ENCODE assay signal across 13 cellular contexts in genomic region chr7:2796358-2797352, GRCh38.
DNase-seq lines count a peak whose midpoint lies in the region; ATAC-seq and TF ChIP-seq lines count a peak whose summit lies in the region.
"Had no signal": no experiment of that assay in that cellular context is flagged by ENCODE, and none has a peak within 500 bp of the region (broad histone marks: within the 10 kb centered on the region; RNA-seq: fewer than 3 reads in every experiment).

No MANE protein-coding gene starts in this region.

- ATAC-seq in GM21360 (IDR thresholded peaks at IDR 0.05; ENCODE audit: unreplicated experiment) (no peak), HG03097 (IDR thresholded peaks at IDR 0.05; ENCODE audit: low FRiP score, unreplicated experiment) (no peak)
- ATAC-seq: activated CD8-positive, alpha-beta T cell treated with anti-CD3 and anti-CD28 coated beads, Interleukin-2, amount 10 ng/mL, durations not matched to agents 7 days and 5 days; stimulated activated effector memory CD8-positive, alpha-beta T cell treated with anti-CD3 and anti-CD28 coated beads, Interleukin-12 subunit alpha, Interleukin-12 subunit beta, amount 100 ng/mL, for 72 hours had no signal

- peak; percentile 73 for DNase-seq in EH (ENCODE audit: low read depth)
- peak; percentile 96 for DNase-seq in choroid plexus epithelial cell (ENCODE audit: low read depth)
- DNase-seq in islet precursor cell, result peak; percentile 27
- DNase-seq in skeletal muscle cell (ENCODE audit: low read depth), result peak; percentile 78
- DNase-seq in DMS79 (lab: John Stamatoyannopoulos, UW), result no peak
- DNase-seq in epidermal melanocyte (ENCODE audit: insufficient read length, low spot score), result no peak
- DNase-seq: activated CD8-positive, alpha-beta T cell treated with anti-CD3 and anti-CD28 coated beads, Interleukin-2, amount 10 ng/mL, durations not matched to agents 7 days and 5 days; NCI-H2081; retina; SHP77 treated with DMSO at 0.1 percent for 48 hours had no signal

- H3K4me3 ChIP-seq in choroid plexus epithelial cell (ENCODE audit: low read depth, low read length) (no peak overlapping the region), skeletal muscle cell (ENCODE audit: low read depth, low read length) (no peak overlapping the region)

- TF ChIP-seq CTCF in choroid plexus epithelial cell (conservative IDR thresholded peaks at IDR 0.05; ENCODE audit: low read depth, low read length), result no peak

Comparison
In these comparisons a context has a peak if more than half of its experiments do, and no peak if none do; other contexts are left out.
1. DNase-seq: peak in EH (single experiment), choroid plexus epithelial cell (single experiment), islet precursor cell (single experiment) and skeletal muscle cell (single experiment); none in DMS79 (single experiment) and epidermal melanocyte (single experiment).